Comparison of ENCODE assay signal across 8 cellular contexts in the genomic region with DNA sequence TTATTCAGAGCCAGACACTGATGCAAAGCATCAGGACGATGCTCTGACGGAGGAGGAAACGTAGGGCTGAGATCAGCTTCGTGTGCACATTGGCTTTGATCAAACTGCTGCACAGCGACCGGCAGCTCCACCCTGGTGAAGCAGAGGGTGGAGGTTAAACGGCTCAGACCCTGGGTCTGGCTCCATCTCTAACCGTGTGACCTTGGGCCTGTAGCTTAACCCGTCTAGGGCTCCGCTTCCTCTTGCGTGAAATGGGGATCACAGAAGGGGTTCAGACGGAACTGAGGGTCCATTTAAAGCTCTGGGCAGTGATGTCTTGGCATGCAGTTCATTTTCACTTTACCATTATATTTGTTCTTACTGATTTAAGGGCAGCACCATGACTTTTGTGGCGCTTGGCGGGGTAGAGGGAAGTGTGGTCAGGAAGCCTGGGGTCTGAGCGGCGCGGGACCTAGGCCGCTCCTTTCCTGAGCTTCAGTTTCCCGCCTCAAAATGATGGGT. TPM values are rescaled to one million over a fixed set of nuclear protein-coding genes. Genes with fewer than 3 reads are reported as not detected.
DNase-seq lines count a peak whose midpoint lies in the region; ATAC-seq, FAIRE-seq and TF ChIP-seq lines count a peak whose summit lies in the region.

No MANE protein-coding gene starts in this region.

- H3K9me3 ChIP-seq in Peyer's patch (no peaks in the 10 kb centered on the region), smooth muscle cell (replicated peaks; ENCODE audit: low read depth) (no peaks in the 10 kb centered on the region)

- H3K27ac ChIP-seq in Peyer's patch (peak overlapping the region; percentile 55 to 91 (median 62)), smooth muscle cell (ENCODE audit: low read depth) (no peak overlapping the region)

- peaks cover 34% of the 10 kb centered on the region for H3K36me3 Mint-ChIP-seq in activated naive CD8-positive, alpha-beta T cell treated with anti-CD3 and anti-CD28 coated beads for 36 hours

- H3K9ac ChIP-seq in smooth muscle cell (ENCODE audit: low read depth), result peak overlapping the region; percentile 80

- H3K27me3 Mint-ChIP-seq in activated naive CD8-positive, alpha-beta T cell treated with anti-CD3 and anti-CD28 coated beads for 36 hours, result no peaks in the 10 kb centered on the region

- H3K4me1 ChIP-seq in Peyer's patch (peaks cover 0 to 13% (median 0%) of the 10 kb centered on the region in 4 donors), smooth muscle cell (ENCODE audit: low read depth) (peaks cover 7% of the 10 kb centered on the region)

- H3K36me3 ChIP-seq in Peyer's patch (no peaks in the 10 kb centered on the region), smooth muscle cell (ENCODE audit: low read depth) (no peaks in the 10 kb centered on the region)

- no peaks in the 10 kb centered on the region for H3F3A ChIP-seq in smooth muscle cell (ENCODE audit: low read depth)

- peaks cover 21% of the 10 kb centered on the region for H3K79me2 ChIP-seq in smooth muscle cell (ENCODE audit: low read depth)

- no peak for FAIRE-seq in RCC 7860 (lab: Jason Lieb, UNC)

- 21% methylated on average over 19 of the region's 19 CpGs for WGBS in smooth muscle cell (ENCODE audit: low lambda C conversion rate)

- H4K20me1 ChIP-seq in smooth muscle cell (ENCODE audit: low read depth), result no peaks in the 10 kb centered on the region

- peak; percentile 10 for ATAC-seq in HG02970 (IDR thresholded peaks at IDR 0.05; ENCODE audit: low FRiP score, unreplicated experiment)

- H2AFZ ChIP-seq in smooth muscle cell (ENCODE audit: low read depth), result peak overlapping the region; percentile 100

- TF ChIP-seq CTCF in Peyer's patch (IDR thresholded peaks at IDR 0.05) (no peak), smooth muscle cell (IDR thresholded peaks at IDR 0.05; ENCODE audit: borderline replicate concordance, insufficient read depth, poor library complexity, severe bottlenecking) (no peak)

- DNase-seq in NCI-H748 (lab: John Stamatoyannopoulos, UW; ENCODE audit: unreplicated experiment), result peak; percentile 64
- no peak for DNase-seq in NCI-H748 treated with DMSO at 0.1 percent for 48 hours (lab: John Stamatoyannopoulos, UW)
- DNase-seq in Peyer's patch, result peak in 2 of 3 donors; percentile 49 to 53
- peak; percentile 44 for DNase-seq in activated naive CD8-positive, alpha-beta T cell treated with anti-CD3 and anti-CD28 coated beads for 36 hours
- DNase-seq in smooth muscle cell (lab: John Stamatoyannopoulos, UW; ENCODE audit: unreplicated experiment), result no peak
- no peak for DNase-seq in RCC 7860 (ENCODE audit: low spot score)

- H3K4me1 Mint-ChIP-seq in activated naive CD8-positive, alpha-beta T cell treated with anti-CD3 and anti-CD28 coated beads for 36 hours, result peaks cover 26% of the 10 kb centered on the region

- H3K9me3 Mint-ChIP-seq in activated naive CD8-positive, alpha-beta T cell treated with anti-CD3 and anti-CD28 coated beads for 36 hours, result no peaks in the 10 kb centered on the region

- H3K27me3 ChIP-seq in Peyer's patch, result no peaks in the 10 kb centered on the region
- H3K27me3 ChIP-seq in smooth muscle cell (ENCODE audit: low read depth), result no peaks in the 10 kb centered on the region

- TF ChIP-seq POLR2A in Peyer's patch (IDR thresholded peaks at IDR 0.05), result no peak

- H3K27ac Mint-ChIP-seq in activated naive CD8-positive, alpha-beta T cell treated with anti-CD3 and anti-CD28 coated beads for 36 hours, result peak overlapping the region; percentile 100

- peak overlapping the region; percentile 64 to 88 (median 77) for H3K4me3 ChIP-seq in Peyer's patch
- H3K4me3 ChIP-seq in iPS-11a (ENCODE audit: low read depth, low read length), result peak overlapping the region; percentile 69
- H3K4me3 ChIP-seq in smooth muscle cell, result peak overlapping the region; percentile 91

- H3K4me2 ChIP-seq in smooth muscle cell, result peak overlapping the region; percentile 86

- peak overlapping the region; percentile 99 for H3K4me3 Mint-ChIP-seq in activated naive CD8-positive, alpha-beta T cell treated with anti-CD3 and anti-CD28 coated beads for 36 hours

RNA-seq across cellular contexts. Expression of a gene that starts 0.6 kb away (rescaled TPM):
- total RNA-seq in Peyer's patch (10 to 100 TPM in 1 of 4 donors, 1 to 10 TPM in 3; 5.8 to 33.8 (median 5.9) TPM), smooth muscle cell (6.4 and 8.5 TPM in 2 replicates)
- 10 to 100 TPM; 38.3 to 38.7 TPM for total RNA-seq in activated naive CD8-positive, alpha-beta T cell treated with anti-CD3 and anti-CD28 coated beads for 36 hours
- polyA plus RNA-seq in smooth muscle cell, result 2.3 and 2.7 TPM in 2 replicates

Comparison
In these comparisons a context has a peak if more than half of its experiments do, and no peak if none do; other contexts are left out.
1. DNase-seq: peak in NCI-H748 (single experiment), Peyer's patch (2 of 3) and activated naive CD8-positive, alpha-beta T cell treated with anti-CD3 and anti-CD28 coated beads for 36 hours (single experiment); none in NCI-H748 treated with DMSO at 0.1 percent for 48 hours (single experiment), smooth muscle cell (single experiment) and RCC 7860 (single experiment).
2. Peak in every context shown above with its lines, with median percentiles within 50 percentile points of each other: H3K4me3 ChIP-seq.